In the genomic region with DNA sequence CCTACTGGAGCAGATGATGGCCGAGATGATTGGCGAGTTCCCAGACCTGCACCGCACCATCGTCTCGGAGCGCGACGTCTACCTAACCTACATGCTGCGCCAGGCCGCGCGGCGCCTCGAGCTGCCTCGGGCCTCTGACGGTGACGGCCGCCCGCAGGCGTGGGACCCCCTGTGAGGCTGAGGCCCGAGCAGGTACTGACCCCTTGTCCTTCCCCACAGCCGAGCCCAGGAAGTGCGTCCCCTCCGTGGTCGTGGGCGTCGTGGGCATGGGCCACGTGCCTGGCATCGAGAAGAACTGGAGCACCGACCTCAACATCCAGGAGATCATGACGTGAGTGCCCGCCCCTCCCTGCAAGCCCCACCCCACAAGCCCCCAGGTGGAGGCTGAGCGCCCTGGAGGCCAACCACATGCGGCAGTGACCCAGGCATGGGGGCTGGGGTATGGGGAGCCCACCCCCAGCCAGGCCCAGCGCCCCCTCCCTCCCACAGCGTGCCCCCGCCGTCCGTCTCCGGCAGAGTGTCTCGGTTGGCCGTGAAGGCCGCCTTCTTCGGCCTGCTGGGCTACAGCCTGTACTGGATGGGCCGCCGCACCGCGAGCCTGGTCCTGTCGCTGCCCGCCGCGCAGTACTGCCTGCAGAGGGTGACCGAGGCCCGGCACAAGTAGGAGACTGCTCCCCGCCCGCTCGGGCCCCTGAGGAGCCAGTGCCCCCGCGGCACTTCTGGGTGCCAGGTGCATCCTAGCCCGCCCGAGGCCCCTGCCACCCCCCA, we compare ENCODE assay signal across 23 cellular contexts. TPM values are rescaled to one million over a fixed set of nuclear protein-coding genes. Genes with fewer than 3 reads are reported as not detected.
"Had no signal": no experiment of that assay in that cellular context is flagged by ENCODE, and none has a peak within 500 bp of the region (broad histone marks: within the 10 kb centered on the region; RNA-seq: fewer than 3 reads in every experiment).

No MANE protein-coding gene starts in this region.

- H3K27me3 Mint-ChIP-seq: activated naive CD4-positive, alpha-beta T cell treated with anti-CD3 and anti-CD28 coated beads, Interleukin-2, amount 50 U/mL, for 24 hours; dendritic cell treated with granulocyte-macrophage colony-stimulating factor and Interleukin-4, amounts not matched to agents 40 ng/mL and 50 ng/mL, for 4 days; naive thymus-derived CD8-positive, alpha-beta T cell; stimulated activated naive CD8-positive, alpha-beta T cell treated with anti-CD3 and anti-CD28 coated beads, Interleukin-15, amount 100 ng/mL, for 72 hours had no signal

- H3K27ac Mint-ChIP-seq: activated naive CD4-positive, alpha-beta T cell treated with anti-CD3 and anti-CD28 coated beads, Interleukin-2, amount 50 U/mL, for 24 hours; activated T-cell treated with anti-CD3 and anti-CD28 coated beads, Interleukin-2, amount 50 U/mL, for 72 hours; dendritic cell treated with granulocyte-macrophage colony-stimulating factor and Interleukin-4, amounts not matched to agents 40 ng/mL and 50 ng/mL, for 4 days had no signal

- H3K36me3 Mint-ChIP-seq: activated naive CD4-positive, alpha-beta T cell treated with anti-CD3 and anti-CD28 coated beads, Interleukin-2, amount 50 U/mL, for 24 hours had no signal

- H3K27ac ChIP-seq: brain microvascular endothelial cell, lower lobe of right lung, pancreas, psoas muscle, right atrium auricular region, tibial artery had no signal

- H3K4me3 Mint-ChIP-seq: activated naive CD4-positive, alpha-beta T cell treated with anti-CD3 and anti-CD28 coated beads, Interleukin-2, amount 50 U/mL, for 24 hours; dendritic cell treated with granulocyte-macrophage colony-stimulating factor and Interleukin-4, amounts not matched to agents 40 ng/mL and 50 ng/mL, for 4 days; stimulated activated naive CD8-positive, alpha-beta T cell treated with anti-CD3 and anti-CD28 coated beads, Interleukin-15, amount 100 ng/mL, for 72 hours had no signal

- H3K9me3 ChIP-seq: lower lobe of right lung, pancreas, psoas muscle, right atrium auricular region, tibial artery had no signal

- ATAC-seq: activated T-cell treated with anti-CD3 and anti-CD28 coated beads, Interleukin-2, amount 50 U/mL, for 72 hours; lower lobe of right lung; naive thymus-derived CD8-positive, alpha-beta T cell; pancreas; psoas muscle; stimulated activated naive CD8-positive, alpha-beta T cell treated with anti-CD3 and anti-CD28 coated beads, Interleukin-15, amount 100 ng/mL, for 72 hours had no signal

- DNase-seq: activated CD4-positive, alpha-beta T cell treated with anti-CD3 and anti-CD28 coated beads for 1 hour; activated CD4-positive, alpha-beta T cell treated with anti-CD3 and anti-CD28 coated beads, Interleukin-2, amount 50 U/mL, for 4 hours; activated gamma-delta T cell; activated T-cell treated with anti-CD3 and anti-CD28 coated beads, Interleukin-2, amount 50 U/mL, for 72 hours; anterior cingulate cortex; brain microvascular endothelial cell; effector CD4-positive, alpha-beta T cell; erythroblast; foreskin fibroblast; kidney; lower lobe of right lung; naive thymus-derived CD8-positive, alpha-beta T cell; psoas muscle; stimulated activated CD4-positive, alpha-beta T cell treated with anti-CD3 and anti-CD28 coated beads, Interleukin-1b, Interleukin-23, amount 100 ng/mL, for 48 hours; stimulated activated naive CD8-positive, alpha-beta T cell treated with anti-CD3 and anti-CD28 coated beads, Interleukin-15, amount 100 ng/mL, for 72 hours; T-helper 1 cell; T-helper 9 cell; tibial artery had no signal

- H3K4me3 ChIP-seq: lower lobe of right lung, pancreas, psoas muscle, right atrium auricular region, tibial artery had no signal

- H3K27me3 ChIP-seq: brain microvascular endothelial cell, pancreas, right atrium auricular region, tibial artery had no signal

- H3K9me3 Mint-ChIP-seq: activated naive CD4-positive, alpha-beta T cell treated with anti-CD3 and anti-CD28 coated beads, Interleukin-2, amount 50 U/mL, for 24 hours; activated T-cell treated with anti-CD3 and anti-CD28 coated beads, Interleukin-2, amount 50 U/mL, for 72 hours; dendritic cell treated with granulocyte-macrophage colony-stimulating factor and Interleukin-4, amounts not matched to agents 40 ng/mL and 50 ng/mL, for 4 days; naive thymus-derived CD8-positive, alpha-beta T cell; stimulated activated naive CD8-positive, alpha-beta T cell treated with anti-CD3 and anti-CD28 coated beads, Interleukin-15, amount 100 ng/mL, for 72 hours had no signal

RNA-seq across cellular contexts. Expression of gene PANX2, which starts 27.5 kb away (rescaled TPM):
- total RNA-seq: skeletal muscle tissue had no signal
- polyA plus RNA-seq: naive thymus-derived CD8-positive, alpha-beta T cell had no signal
